In genomic region chr1:93608188-93609109, GRCh38 we compare ENCODE assay signal across 8 cellular contexts.
A peak's percentile ranks its signal among the peaks of the same experiment; 100 is the strongest.
DNase-seq lines count a peak whose midpoint lies in the region; ATAC-seq and TF ChIP-seq lines count a peak whose summit lies in the region.

No MANE protein-coding gene starts in this region.

- H3K4me3 Mint-ChIP-seq in GM23338, result no peak overlapping the region
- H3K4me3 Mint-ChIP-seq in activated T-helper 1 cell treated with anti-CD3 and anti-CD28 coated beads, Interleukin-12 subunit alpha, Interleukin-12 subunit beta, Interleukin-2, Interleukin-4 antibody, amounts not matched to agents 30 ng/mL and 10 ng/mL and 1 ng/mL, durations not matched to agents 14 hours and 24 hours and 36 hours, result no peak overlapping the region

- 37 to 63% (median 53%) methylated on average over 15 of the region's 15 CpGs for WGBS in heart left ventricle, 4 donors

- H3F3A ChIP-seq in GM23338 (replicated peaks; ENCODE audit: low read depth), result no peaks in the 10 kb centered on the region

- H2AFZ ChIP-seq in GM23338, result no peak overlapping the region

- H3K4me1 ChIP-seq in heart left ventricle (peaks cover 3 to 95% (median 58%) of the 10 kb centered on the region in 12 donors), GM23338 (ENCODE audit: insufficient read depth) (no peaks in the 10 kb centered on the region; the same call in none of the 2 replicates)

- no peaks in the 10 kb centered on the region for H4K20me1 ChIP-seq in GM23338 (replicated peaks; ENCODE audit: insufficient read depth)

- H3K36me3 Mint-ChIP-seq in GM23338 (ENCODE audit: low read depth), result no peaks in the 10 kb centered on the region; the same call in 2 of the 3 replicates
- H3K36me3 Mint-ChIP-seq in activated T-helper 1 cell treated with anti-CD3 and anti-CD28 coated beads, Interleukin-12 subunit alpha, Interleukin-12 subunit beta, Interleukin-2, Interleukin-4 antibody, amounts not matched to agents 30 ng/mL and 10 ng/mL and 1 ng/mL, durations not matched to agents 14 hours and 24 hours and 36 hours (ENCODE audit: low read depth), result no peaks in the 10 kb centered on the region

- no peaks in the 10 kb centered on the region for H3K9me2 ChIP-seq in GM23338 (ENCODE audit: insufficient read depth)

- peaks cover 15% of the 10 kb centered on the region for H3K4me1 Mint-ChIP-seq in GM23338
- peaks cover 29% of the 10 kb centered on the region for H3K4me1 Mint-ChIP-seq in activated T-helper 1 cell treated with anti-CD3 and anti-CD28 coated beads, Interleukin-12 subunit alpha, Interleukin-12 subunit beta, Interleukin-2, Interleukin-4 antibody, amounts not matched to agents 30 ng/mL and 10 ng/mL and 1 ng/mL, durations not matched to agents 14 hours and 24 hours and 36 hours (ENCODE audit: low read depth)

- H3K27ac Mint-ChIP-seq in GM23338, result no peak overlapping the region
- H3K27ac Mint-ChIP-seq in activated T-helper 1 cell treated with anti-CD3 and anti-CD28 coated beads, Interleukin-12 subunit alpha, Interleukin-12 subunit beta, Interleukin-2, Interleukin-4 antibody, amounts not matched to agents 30 ng/mL and 10 ng/mL and 1 ng/mL, durations not matched to agents 14 hours and 24 hours and 36 hours, result no peak overlapping the region

- ATAC-seq in GM19452 (IDR thresholded peaks at IDR 0.05; ENCODE audit: unreplicated experiment) (peak; percentile 16), HG03571 (IDR thresholded peaks at IDR 0.05; ENCODE audit: unreplicated experiment) (peak; percentile 15), heart left ventricle (peak; percentile 26 to 48 (median 36)), GM23338 (no peak)

- H3K27me3 Mint-ChIP-seq in GM23338 (ENCODE audit: insufficient read depth, low read depth, poor library complexity), result no peaks in the 10 kb centered on the region
- peaks cover 43% of the 10 kb centered on the region for H3K27me3 Mint-ChIP-seq in activated T-helper 1 cell treated with anti-CD3 and anti-CD28 coated beads, Interleukin-12 subunit alpha, Interleukin-12 subunit beta, Interleukin-2, Interleukin-4 antibody, amounts not matched to agents 30 ng/mL and 10 ng/mL and 1 ng/mL, durations not matched to agents 14 hours and 24 hours and 36 hours (ENCODE audit: insufficient read depth)

- CTCF ChIA-PET in AG04449 (lab: Yijun Ruan, JAX), result interaction anchor here (0.7 to 4.1 kb wide), 9 partner anchors 9 to 236 kb away, joined by 3 to 16 read pairs (median 4); no protein-coding TSS in a partner anchor

- peak; percentile 11 for TF ChIP-seq CTCF in AG04449 (IDR thresholded peaks at IDR 0.05; ENCODE audit: insufficient read depth, low read length, missing control alignments)
- TF ChIP-seq CTCF in heart left ventricle (IDR thresholded peaks at IDR 0.05), result peak in 2 of 12 donors; percentile 7 to 10
- TF ChIP-seq CTCF in GM23338 (conservative IDR thresholded peaks at IDR 0.05; ENCODE audit: low read depth in 2 of 2), result no peak

- DNase-seq in AG04449 (ENCODE audit: low read depth, low spot score) (no peak), heart left ventricle (peak in 4 of 5 donors; percentile 56 to 78 (median 72)), GM23338 (ENCODE audit: low spot score) (no peak), HPDE6-E6E7 (ENCODE audit: extremely low spot score) (no peak), NCI-H1092 treated with DMSO at 0.1 percent for 48 hours (lab: John Stamatoyannopoulos, UW) (no peak)
- DNase-seq in activated T-helper 1 cell treated with anti-CD3 and anti-CD28 coated beads, Interleukin-12 subunit alpha, Interleukin-12 subunit beta, Interleukin-2, Interleukin-4 antibody, amounts not matched to agents 30 ng/mL and 10 ng/mL and 1 ng/mL, durations not matched to agents 14 hours and 24 hours and 36 hours (ENCODE audit: low spot score), result no peak

- no peak for TF ChIP-seq POLR2A in heart left ventricle (IDR thresholded peaks at IDR 0.05)

- H3K36me3 ChIP-seq in heart left ventricle (no peaks in the 10 kb centered on the region), GM23338 (ENCODE audit: insufficient read depth) (no peaks in the 10 kb centered on the region)

- H3K79me2 ChIP-seq in GM23338 (replicated peaks; ENCODE audit: insufficient read depth), result no peaks in the 10 kb centered on the region

- intact Hi-C loops in heart left ventricle (cut with DNase I), result no loop called here
- intact Hi-C loops in activated T-helper 1 cell treated with anti-CD3 and anti-CD28 coated beads, Interleukin-12 subunit alpha, Interleukin-12 subunit beta, Interleukin-2, Interleukin-4 antibody, amounts not matched to agents 30 ng/mL and 10 ng/mL and 1 ng/mL, durations not matched to agents 14 hours and 24 hours and 36 hours (cut with micrococcal nuclease), result loop anchor here (1.0 to 5.0 kb wide), 6 partner anchors 8 to 409 kb away; partner anchors contain the start of genes DR1 and FNBP1L

- H3K4me2 ChIP-seq in GM23338, result no peak overlapping the region

- H3K27ac ChIP-seq in heart left ventricle (peak overlapping the region; percentile 38 to 79 (median 67)), GM23338 (ENCODE audit: low read depth) (no peak overlapping the region)

- no peak overlapping the region for H3K4me3 ChIP-seq in AG04449 (ENCODE audit: low read depth, low read length)
- H3K4me3 ChIP-seq in heart left ventricle, result peak overlapping the region in 2 of 12 donors; percentile 9 to 20
- no peak overlapping the region for H3K4me3 ChIP-seq in GM23338

- H3K27me3 ChIP-seq in heart left ventricle (no peaks in the 10 kb centered on the region), GM23338 (ENCODE audit: insufficient read depth) (no peaks in the 10 kb centered on the region)

- no peaks in the 10 kb centered on the region for H3K9me3 ChIP-seq in heart left ventricle

- POLR2A ChIA-PET in AG04449 (lab: Yijun Ruan, JAX), result interaction anchor here (0.6 to 1.0 kb wide), 2 partner anchors 7 to 9 kb away, joined by 3 read pairs; no protein-coding TSS in a partner anchor

- H3K9me3 Mint-ChIP-seq in GM23338, result no peaks in the 10 kb centered on the region
- H3K9me3 Mint-ChIP-seq in activated T-helper 1 cell treated with anti-CD3 and anti-CD28 coated beads, Interleukin-12 subunit alpha, Interleukin-12 subunit beta, Interleukin-2, Interleukin-4 antibody, amounts not matched to agents 30 ng/mL and 10 ng/mL and 1 ng/mL, durations not matched to agents 14 hours and 24 hours and 36 hours, result no peaks in the 10 kb centered on the region

TF ChIP-seq in GM23338, 12 proteins besides CTCF, POLR2A, EP300 and RAD21 (continues in another document):
- TF ChIP-seq STAT1 (IDR thresholded peaks at IDR 0.05; ENCODE audit: unreplicated experiment), result no peak
- no peak for TF ChIP-seq JUNB (IDR thresholded peaks at IDR 0.05; ENCODE audit: unreplicated experiment)
- TF ChIP-seq EZH2 (IDR thresholded peaks at IDR 0.05; ENCODE audit: low read depth, unreplicated experiment), result no peak
- no peak for TF ChIP-seq ZNF331 (CRISPR knock-in tag; IDR thresholded peaks at IDR 0.05; ENCODE audit: low read depth)
- TF ChIP-seq, protein P1, sequence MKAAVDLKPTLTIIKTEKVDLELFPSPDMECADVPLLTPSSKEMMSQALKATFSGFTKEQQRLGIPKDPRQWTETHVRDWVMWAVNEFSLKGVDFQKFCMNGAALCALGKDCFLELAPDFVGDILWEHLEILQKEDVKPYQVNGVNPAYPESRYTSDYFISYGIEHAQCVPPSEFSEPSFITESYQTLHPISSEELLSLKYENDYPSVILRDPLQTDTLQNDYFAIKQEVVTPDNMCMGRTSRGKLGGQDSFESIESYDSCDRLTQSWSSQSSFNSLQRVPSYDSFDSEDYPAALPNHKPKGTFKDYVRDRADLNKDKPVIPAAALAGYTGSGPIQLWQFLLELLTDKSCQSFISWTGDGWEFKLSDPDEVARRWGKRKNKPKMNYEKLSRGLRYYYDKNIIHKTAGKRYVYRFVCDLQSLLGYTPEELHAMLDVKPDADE (IDR thresholded peaks at IDR 0.05), result no peak
- TF ChIP-seq, protein P2, sequence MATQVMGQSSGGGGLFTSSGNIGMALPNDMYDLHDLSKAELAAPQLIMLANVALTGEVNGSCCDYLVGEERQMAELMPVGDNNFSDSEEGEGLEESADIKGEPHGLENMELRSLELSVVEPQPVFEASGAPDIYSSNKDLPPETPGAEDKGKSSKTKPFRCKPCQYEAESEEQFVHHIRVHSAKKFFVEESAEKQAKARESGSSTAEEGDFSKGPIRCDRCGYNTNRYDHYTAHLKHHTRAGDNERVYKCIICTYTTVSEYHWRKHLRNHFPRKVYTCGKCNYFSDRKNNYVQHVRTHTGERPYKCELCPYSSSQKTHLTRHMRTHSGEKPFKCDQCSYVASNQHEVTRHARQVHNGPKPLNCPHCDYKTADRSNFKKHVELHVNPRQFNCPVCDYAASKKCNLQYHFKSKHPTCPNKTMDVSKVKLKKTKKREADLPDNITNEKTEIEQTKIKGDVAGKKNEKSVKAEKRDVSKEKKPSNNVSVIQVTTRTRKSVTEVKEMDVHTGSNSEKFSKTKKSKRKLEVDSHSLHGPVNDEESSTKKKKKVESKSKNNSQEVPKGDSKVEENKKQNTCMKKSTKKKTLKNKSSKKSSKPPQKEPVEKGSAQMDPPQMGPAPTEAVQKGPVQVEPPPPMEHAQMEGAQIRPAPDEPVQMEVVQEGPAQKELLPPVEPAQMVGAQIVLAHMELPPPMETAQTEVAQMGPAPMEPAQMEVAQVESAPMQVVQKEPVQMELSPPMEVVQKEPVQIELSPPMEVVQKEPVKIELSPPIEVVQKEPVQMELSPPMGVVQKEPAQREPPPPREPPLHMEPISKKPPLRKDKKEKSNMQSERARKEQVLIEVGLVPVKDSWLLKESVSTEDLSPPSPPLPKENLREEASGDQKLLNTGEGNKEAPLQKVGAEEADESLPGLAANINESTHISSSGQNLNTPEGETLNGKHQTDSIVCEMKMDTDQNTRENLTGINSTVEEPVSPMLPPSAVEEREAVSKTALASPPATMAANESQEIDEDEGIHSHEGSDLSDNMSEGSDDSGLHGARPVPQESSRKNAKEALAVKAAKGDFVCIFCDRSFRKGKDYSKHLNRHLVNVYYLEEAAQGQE (IDR thresholded peaks at IDR 0.05; ENCODE audit: unreplicated experiment), result no peak

Comparison
In these comparisons a context has a peak if more than half of its experiments do, and no peak if none do; other contexts are left out.
1. DNase-seq: peak in heart left ventricle (4 of 5); none in AG04449 (single experiment), GM23338 (single experiment), activated T-helper 1 cell treated with anti-CD3 and anti-CD28 coated beads, Interleukin-12 subunit alpha, Interleukin-12 subunit beta, Interleukin-2, Interleukin-4 antibody, amounts not matched to agents 30 ng/mL and 10 ng/mL and 1 ng/mL, durations not matched to agents 14 hours and 24 hours and 36 hours (single experiment), HPDE6-E6E7 (single experiment) and NCI-H1092 treated with DMSO at 0.1 percent for 48 hours (single experiment).